8 cellular contexts compared by ENCODE assay signal in genomic region chr9:14348241-14349140, GRCh38. TPM values are rescaled to one million over a fixed set of nuclear protein-coding genes. Genes with fewer than 3 reads are reported as not detected.
A peak's percentile ranks its signal among the peaks of the same experiment; 100 is the strongest.
DNase-seq lines count a peak whose midpoint lies in the region; ATAC-seq and TF ChIP-seq lines count a peak whose summit lies in the region.

No MANE protein-coding gene starts in this region.

- ATAC-seq in GM21360 (IDR thresholded peaks at IDR 0.05; ENCODE audit: unreplicated experiment) (no peak), HG03108 (IDR thresholded peaks at IDR 0.05; ENCODE audit: unreplicated experiment) (no peak), HG02970 (IDR thresholded peaks at IDR 0.05; ENCODE audit: low FRiP score, unreplicated experiment) (no peak), GM21381 (IDR thresholded peaks at IDR 0.05; ENCODE audit: unreplicated experiment) (no peak)

- no peaks in the 10 kb centered on the region for H3K36me3 Mint-ChIP-seq in neural crest cell (ENCODE audit: low read depth)

- DNase-seq in Ammon's horn (ENCODE audit: low spot score), result peak; percentile 55
- peak; percentile 10 for DNase-seq in RPMI7951 (ENCODE audit: low read depth)
- DNase-seq in glomerular visceral epithelial cell (ENCODE audit: extremely low spot score), result peak; percentile 19
- peak; percentile 21 for DNase-seq in neural crest cell (ENCODE audit: low read depth, low spot score)

- H3K27ac Mint-ChIP-seq in neural crest cell (ENCODE audit: unreplicated experiment), result no peak overlapping the region

- H3K4me3 Mint-ChIP-seq in neural crest cell, result peak overlapping the region; percentile 80

- H3K27me3 Mint-ChIP-seq in neural crest cell (ENCODE audit: low read depth), result no peaks in the 10 kb centered on the region

- no peak for TF ChIP-seq CTCF in neural crest cell (conservative IDR thresholded peaks at IDR 0.05)

- H3K4me1 Mint-ChIP-seq in neural crest cell, result peaks cover 54% of the 10 kb centered on the region

- no peaks in the 10 kb centered on the region for H3K9me3 Mint-ChIP-seq in neural crest cell

RNA-seq across cellular contexts. Expression of gene NFIB, which starts 34.5 kb away (rescaled TPM):
- total RNA-seq in RPMI7951 (2014; rRNA removed; shearing (Covaris generic)), result 6.4 and 9.1 TPM in 2 replicates
- 2.9 and 3.7 TPM in 2 replicates for total RNA-seq in neural crest cell
